ENCODE assay signal across 8 cellular contexts in genomic region chr12:52949413-52950331, GRCh38. TPM values are rescaled to one million over a fixed set of nuclear protein-coding genes. Genes with fewer than 3 reads are reported as not detected.
DNase-seq lines count a peak whose midpoint lies in the region; ATAC-seq lines count a peak whose summit lies in the region.

No MANE protein-coding gene starts in this region.

- peaks cover 4 to 14% of the 10 kb centered on the region in 2 donors for H3K36me3 ChIP-seq in esophagus (ENCODE audit: control insufficient read depth in 2 of 2, insufficient read depth in 2 of 2, low read length in 1 of 2)

- peak; percentile 99 for DNase-seq in ACHN
- DNase-seq in HS-27A (ENCODE audit: low read depth): peak; percentile 88
- peak; percentile 91 to 93 for DNase-seq in SHP77 (lab: John Stamatoyannopoulos, UW)
- no peak for DNase-seq in natural killer cell treated with Interleukin-12 subunit alpha and Interleukin-12 subunit beta and Interleukin-15 and Interleukin-18, amount 100 ng/mL, for 72 hours (ENCODE audit: low spot score)
- DNase-seq in CD1c-positive myeloid dendritic cell (ENCODE audit: extremely low spot score): no peak

- in situ Hi-C loops in ACHN (cut with HindIII; ENCODE audit: low pct_ligation_motif_present, low pct_unique_long_range_greater_than_20kb, low sequenced_read_pairs): no loop called here

- H3K4me1 ChIP-seq in esophagus (ENCODE audit: control insufficient read depth in 2 of 2, insufficient read depth in 2 of 2, low read length in 1 of 2): peaks cover 0 to 2% of the 10 kb centered on the region in 2 donors

- H3K9me3 Mint-ChIP-seq in natural killer cell treated with Interleukin-12 subunit alpha and Interleukin-12 subunit beta and Interleukin-15 and Interleukin-18, amount 100 ng/mL, for 72 hours: no peaks in the 10 kb centered on the region

- ATAC-seq in natural killer cell treated with Interleukin-12 subunit alpha and Interleukin-12 subunit beta and Interleukin-15 and Interleukin-18, amount 100 ng/mL, for 72 hours: no peak
- no peak for ATAC-seq in HG02759 (IDR thresholded peaks at IDR 0.05; ENCODE audit: unreplicated experiment)
- ATAC-seq in HG03039 (IDR thresholded peaks at IDR 0.05; ENCODE audit: unreplicated experiment): no peak

- peak overlapping the region; percentile 59 to 77 for H3K4me3 ChIP-seq in esophagus (ENCODE audit: low read depth in 1 of 2, low read length in 2 of 2)

- H3K4me3 Mint-ChIP-seq in natural killer cell treated with Interleukin-12 subunit alpha and Interleukin-12 subunit beta and Interleukin-15 and Interleukin-18, amount 100 ng/mL, for 72 hours: peak overlapping the region; percentile 14

- no peak overlapping the region for H3K27ac Mint-ChIP-seq in natural killer cell treated with Interleukin-12 subunit alpha and Interleukin-12 subunit beta and Interleukin-15 and Interleukin-18, amount 100 ng/mL, for 72 hours

- peak overlapping the region; percentile 71 to 74 for H3K27ac ChIP-seq in esophagus (ENCODE audit: low read depth in 2 of 2, low read length in 1 of 2)

- peaks cover 9 to 15% of the 10 kb centered on the region in 2 donors for H3K27me3 Mint-ChIP-seq in natural killer cell treated with Interleukin-12 subunit alpha and Interleukin-12 subunit beta and Interleukin-15 and Interleukin-18, amount 100 ng/mL, for 72 hours

- H3K4me1 Mint-ChIP-seq in natural killer cell treated with Interleukin-12 subunit alpha and Interleukin-12 subunit beta and Interleukin-15 and Interleukin-18, amount 100 ng/mL, for 72 hours (ENCODE audit: low read depth in 2 of 2): peaks cover 0 to 6% of the 10 kb centered on the region in 2 donors

- 25 to 27% methylated on average over 13 of the region's 13 CpGs for whole genome bisulfite sequencing in esophagus, 2 donors

- H3K27me3 ChIP-seq in esophagus (ENCODE audit: control insufficient read depth in 1 of 2, insufficient read depth in 2 of 2, low read length in 2 of 2): no peaks in the 10 kb centered on the region

- H3K36me3 Mint-ChIP-seq in natural killer cell treated with Interleukin-12 subunit alpha and Interleukin-12 subunit beta and Interleukin-15 and Interleukin-18, amount 100 ng/mL, for 72 hours: no peaks in the 10 kb centered on the region

- no peaks in the 10 kb centered on the region for H3K9me3 ChIP-seq in esophagus (ENCODE audit: control insufficient read depth in 2 of 2, insufficient read depth in 1 of 2, low read depth in 1 of 2, low read length in 1 of 2)

RNA-seq across cellular contexts. Expression of gene KRT18, which starts 0.8 kb away (rescaled TPM):
- 100 to 1,000 TPM; 101 to 256 TPM for polyA plus RNA-seq in esophagus
- total RNA-seq in natural killer cell treated with Interleukin-12 subunit alpha and Interleukin-12 subunit beta and Interleukin-15 and Interleukin-18, amount 100 ng/mL, for 72 hours: under 1 TPM; 0.67 to 0.74 TPM

RNA-seq across cellular contexts. Expression of gene KRT8, which starts 44.8 kb away (rescaled TPM):
- 100 to 1,000 TPM in 1 of 2 donors, 10 to 100 TPM in 1; 38.7 to 105 TPM for polyA plus RNA-seq in esophagus
- under 1 TPM in 1 of 2 donors, not detected in 1; 0.33 TPM for total RNA-seq in natural killer cell treated with Interleukin-12 subunit alpha and Interleukin-12 subunit beta and Interleukin-15 and Interleukin-18, amount 100 ng/mL, for 72 hours

RNA-seq across cellular contexts. Expression of gene EIF4B, which starts 56.6 kb away (rescaled TPM):
- polyA plus RNA-seq in esophagus: 100 to 1,000 TPM in 1 of 2 donors, 10 to 100 TPM in 1; 58.8 to 102 TPM
- total RNA-seq in natural killer cell treated with Interleukin-12 subunit alpha and Interleukin-12 subunit beta and Interleukin-15 and Interleukin-18, amount 100 ng/mL, for 72 hours: 100 to 1,000 TPM; 340 to 372 TPM

Comparison
In these comparisons a context has a peak if more than half of its experiments do, and no peak if none do; other contexts are left out.
1. DNase-seq: peak in ACHN (single experiment), HS-27A (single experiment) and SHP77 (2 of 2); none in natural killer cell treated with Interleukin-12 subunit alpha and Interleukin-12 subunit beta and Interleukin-15 and Interleukin-18, amount 100 ng/mL, for 72 hours (single experiment) and CD1c-positive myeloid dendritic cell (single experiment).